ENCODE assay signal across 15 cellular contexts in the genomic region with DNA sequence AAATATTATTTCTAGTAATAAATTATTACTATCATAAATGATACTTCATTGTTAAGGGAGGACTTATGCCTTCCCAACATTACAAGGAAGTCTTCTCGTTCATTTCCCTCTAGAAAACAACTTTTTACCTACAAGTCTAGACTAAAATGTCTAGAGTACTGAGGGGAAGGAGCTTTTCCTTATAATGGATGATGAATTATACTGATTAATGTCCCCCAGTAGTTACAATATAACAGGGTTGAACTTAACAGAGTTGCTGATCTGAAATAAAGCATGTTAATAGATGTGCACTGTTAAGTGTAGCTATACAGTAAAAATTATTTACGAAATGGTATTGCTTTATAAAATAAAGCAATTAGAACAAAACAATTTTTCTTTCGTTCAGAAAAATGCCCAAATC. TPM values are rescaled to one million over a fixed set of nuclear protein-coding genes. Genes with fewer than 3 reads are reported as not detected.
"Had no signal": no experiment of that assay in that cellular context is flagged by ENCODE, and none has a peak within 500 bp of the region (broad histone marks: within the 10 kb centered on the region; RNA-seq: fewer than 3 reads in every experiment).

No MANE protein-coding gene starts in this region.

- H3K27ac ChIP-seq: adrenal gland, colonic mucosa, prostate gland, VCaP had no signal

- H3K9me3 Mint-ChIP-seq: activated CD4-positive, alpha-beta memory T cell treated with anti-CD3 and anti-CD28 coated beads for 36 hours; natural killer cell; stimulated activated naive B cell treated with anti-CD40 and anti-IgM and Interleukin-4, amounts not matched to agents 10 μg/mL and 1 μg/mL and 100 μg/mL, for 72 hours; T-cell had no signal

- H3K27me3 Mint-ChIP-seq: stimulated activated naive B cell treated with anti-CD40 and anti-IgM and Interleukin-4, amounts not matched to agents 10 μg/mL and 1 μg/mL and 100 μg/mL, for 72 hours had no signal

- H3K36me3 Mint-ChIP-seq: natural killer cell; stimulated activated naive B cell treated with anti-CD40 and anti-IgM and Interleukin-4, amounts not matched to agents 10 μg/mL and 1 μg/mL and 100 μg/mL, for 72 hours; T-cell had no signal

- H3K36me3 ChIP-seq: adrenal gland, colonic mucosa, prostate gland, transverse colon had no signal

- H3K9me3 ChIP-seq: adrenal gland, colonic mucosa, mucosa of descending colon, prostate gland, transverse colon had no signal

- H3K4me1 ChIP-seq: colonic mucosa, prostate gland had no signal

- ATAC-seq: mucosa of descending colon; sciatic nerve; stimulated activated naive B cell treated with anti-CD40 and anti-IgM and Interleukin-4, amounts not matched to agents 10 μg/mL and 1 μg/mL and 100 μg/mL, for 72 hours had no signal

- H3K27ac Mint-ChIP-seq: activated CD4-positive, alpha-beta memory T cell treated with anti-CD3 and anti-CD28 coated beads for 36 hours had no signal

- FAIRE-seq: frontal cortex had no signal

- H3K27me3 ChIP-seq: adrenal gland, colonic mucosa, transverse colon had no signal

- DNase-seq: activated CD4-positive, alpha-beta memory T cell treated with anti-CD3 and anti-CD28 coated beads for 36 hours; activated naive CD4-positive, alpha-beta T cell; adrenal gland; colonic mucosa; mucosa of descending colon; natural killer cell; occipital lobe; stimulated activated CD4-positive, alpha-beta T cell treated with anti-CD3 and anti-CD28 coated beads, Interleukin-2, amount 100 ng/mL, for 24 hours; stimulated activated naive B cell treated with anti-CD40 and anti-IgM and Interleukin-4, amounts not matched to agents 10 μg/mL and 1 μg/mL and 100 μg/mL, for 72 hours; T-cell; transverse colon had no signal

- H3K4me3 ChIP-seq: colonic mucosa, mucosa of descending colon, prostate gland had no signal

RNA-seq across cellular contexts. Expression of a gene that starts 2.7 kb away (rescaled TPM):
- total RNA-seq: T-cell had no signal
